In genomic region chr15:75068748-75069147, GRCh38 we compare ENCODE assay signal across 13 cellular contexts. TPM values are rescaled to one million over a fixed set of nuclear protein-coding genes. Genes with fewer than 3 reads are reported as not detected.
DNase-seq lines count a peak whose midpoint lies in the region; ATAC-seq and TF ChIP-seq lines count a peak whose summit lies in the region.
"Had no signal": no experiment of that assay in that cellular context is flagged by ENCODE, and none has a peak within 500 bp of the region (broad histone marks: within the 10 kb centered on the region; RNA-seq: fewer than 3 reads in every experiment).

No MANE protein-coding gene starts in this region.

- CTCF ChIA-PET in activated CD8-positive, alpha-beta memory T cell treated with anti-CD3 and anti-CD28 coated beads, Interleukin-2, amount 10 ng/mL, durations not matched to agents 7 days and 5 days (lab: Charles Lee), result interaction anchor here (1.2 to 4.5 kb wide), 3 partner anchors 26 to 135 kb away, joined by 4 to 38 read pairs (median 5); partner anchors contain the start of gene C15orf39

- no peak overlapping the region; the same call in 1 of the 2 replicates for H3K9ac ChIP-seq in MM.1S (ENCODE audit: low read length)

- no peaks in the 10 kb centered on the region for H3K9me3 ChIP-seq in MM.1S (replicated peaks; ENCODE audit: insufficient read depth, low read length)
- H3K9me3 ChIP-seq in right lobe of liver, result no peaks in the 10 kb centered on the region

- no peak for DNase-seq in activated CD8-positive, alpha-beta memory T cell treated with anti-CD3 and anti-CD28 coated beads, Interleukin-2, amount 10 ng/mL, durations not matched to agents 7 days and 5 days
- DNase-seq in activated CD8-positive, alpha-beta memory T cell treated with anti-CD3 and anti-CD28 coated beads, Interleukin-2, amount 50 U/mL, for 4 hours, result no peak
- DNase-seq in MM.1S (no peak), ureter (ENCODE audit: low spot score) (peak; percentile 15), right lobe of liver (no peak)
- no peak for DNase-seq in stimulated activated CD4-positive, alpha-beta T cell treated with anti-CD3 and anti-CD28 coated beads, Interleukin-2, amount 100 ng/mL, for 24 hours
- DNase-seq: ACHN; CD4-positive, alpha-beta memory T cell; HFFc6; KG1; NCI-H1105; NCI-H1694 treated with DMSO at 0.1 percent for 48 hours had no signal

- H3F3A ChIP-seq in MM.1S (ENCODE audit: insufficient read depth, low read length), result peaks cover 30% of the 10 kb centered on the region

- no peak overlapping the region for H3K4me3 ChIP-seq in MM.1S (ENCODE audit: low read length)
- no peak overlapping the region for H3K4me3 ChIP-seq in right lobe of liver

- H3K79me2 ChIP-seq in MM.1S (ENCODE audit: low read length), result no peaks in the 10 kb centered on the region

- H3K36me3 ChIP-seq in MM.1S (replicated peaks; ENCODE audit: insufficient read depth, low read length) (no peaks in the 10 kb centered on the region), right lobe of liver (no peaks in the 10 kb centered on the region)

- TF ChIP-seq POLR2A in right lobe of liver (IDR thresholded peaks at IDR 0.05), result no peak

- H3K4me2 ChIP-seq in MM.1S (ENCODE audit: low read depth, low read length), result no peak overlapping the region

- no peak overlapping the region for H3K4me3 Mint-ChIP-seq in activated CD8-positive, alpha-beta memory T cell treated with anti-CD3 and anti-CD28 coated beads, Interleukin-2, amount 10 ng/mL, durations not matched to agents 7 days and 5 days
- H3K4me3 Mint-ChIP-seq in dendritic cell treated with granulocyte-macrophage colony-stimulating factor and Interleukin-4, amounts not matched to agents 40 ng/mL and 50 ng/mL, for 4 days, result no peak overlapping the region
- H3K4me3 Mint-ChIP-seq: HFFc6 had no signal

- ATAC-seq in activated CD8-positive, alpha-beta memory T cell treated with anti-CD3 and anti-CD28 coated beads, Interleukin-2, amount 10 ng/mL, durations not matched to agents 7 days and 5 days, result no peak
- no peak for ATAC-seq in right lobe of liver

- H3K36me3 Mint-ChIP-seq in activated CD8-positive, alpha-beta memory T cell treated with anti-CD3 and anti-CD28 coated beads, Interleukin-2, amount 10 ng/mL, durations not matched to agents 7 days and 5 days, result peaks cover 53% of the 10 kb centered on the region
- H3K36me3 Mint-ChIP-seq in dendritic cell treated with granulocyte-macrophage colony-stimulating factor and Interleukin-4, amounts not matched to agents 40 ng/mL and 50 ng/mL, for 4 days (ENCODE audit: low read depth), result no peaks in the 10 kb centered on the region

- no peak for TF ChIP-seq CTCF in MM.1S (IDR thresholded peaks at IDR 0.05; ENCODE audit: low read length)
- no peak for TF ChIP-seq CTCF in right lobe of liver (IDR thresholded peaks at IDR 0.05)

- peaks cover 78% of the 10 kb centered on the region for H3K4me1 ChIP-seq in MM.1S (ENCODE audit: low read length)
- no peaks in the 10 kb centered on the region for H3K4me1 ChIP-seq in right lobe of liver

- peak overlapping the region; percentile 2 for H3K27ac Mint-ChIP-seq in activated CD8-positive, alpha-beta memory T cell treated with anti-CD3 and anti-CD28 coated beads, Interleukin-2, amount 10 ng/mL, durations not matched to agents 7 days and 5 days
- peak overlapping the region; percentile 87 for H3K27ac Mint-ChIP-seq in dendritic cell treated with granulocyte-macrophage colony-stimulating factor and Interleukin-4, amounts not matched to agents 40 ng/mL and 50 ng/mL, for 4 days
- H3K27ac Mint-ChIP-seq: HFFc6 had no signal

- intact Hi-C loops in dendritic cell treated with granulocyte-macrophage colony-stimulating factor and Interleukin-4, amounts not matched to agents 40 ng/mL and 50 ng/mL, for 4 days (cut with micrococcal nuclease), result loop anchor here (5.0 kb wide), 2 partner anchors 36 to 44 kb away; no protein-coding TSS in a partner anchor
- intact Hi-C loops in right lobe of liver (cut with DNase I), result no loop called here

- no peaks in the 10 kb centered on the region for H3K27me3 Mint-ChIP-seq in activated CD8-positive, alpha-beta memory T cell treated with anti-CD3 and anti-CD28 coated beads, Interleukin-2, amount 10 ng/mL, durations not matched to agents 7 days and 5 days
- H3K27me3 Mint-ChIP-seq in dendritic cell treated with granulocyte-macrophage colony-stimulating factor and Interleukin-4, amounts not matched to agents 40 ng/mL and 50 ng/mL, for 4 days, result peaks cover 3% of the 10 kb centered on the region
- H3K27me3 Mint-ChIP-seq: CD4-positive, alpha-beta memory T cell had no signal

- no peaks in the 10 kb centered on the region for H3K9me3 Mint-ChIP-seq in activated CD8-positive, alpha-beta memory T cell treated with anti-CD3 and anti-CD28 coated beads, Interleukin-2, amount 10 ng/mL, durations not matched to agents 7 days and 5 days (ENCODE audit: low read depth)
- H3K9me3 Mint-ChIP-seq in dendritic cell treated with granulocyte-macrophage colony-stimulating factor and Interleukin-4, amounts not matched to agents 40 ng/mL and 50 ng/mL, for 4 days, result no peaks in the 10 kb centered on the region
- H3K9me3 Mint-ChIP-seq: HFFc6 had no signal

- H3K4me1 Mint-ChIP-seq in activated CD8-positive, alpha-beta memory T cell treated with anti-CD3 and anti-CD28 coated beads, Interleukin-2, amount 10 ng/mL, durations not matched to agents 7 days and 5 days, result peaks cover 60% of the 10 kb centered on the region
- peaks cover 94% of the 10 kb centered on the region for H3K4me1 Mint-ChIP-seq in dendritic cell treated with granulocyte-macrophage colony-stimulating factor and Interleukin-4, amounts not matched to agents 40 ng/mL and 50 ng/mL, for 4 days (ENCODE audit: low read depth)

- H3K9me2 ChIP-seq in MM.1S (replicated peaks; ENCODE audit: insufficient read depth, low read length), result no peaks in the 10 kb centered on the region

- peak overlapping the region; percentile 78 for H3K27ac ChIP-seq in MM.1S (ENCODE audit: low read length)
- H3K27ac ChIP-seq in right lobe of liver, result no peak overlapping the region

- no peaks in the 10 kb centered on the region for H4K20me1 ChIP-seq in MM.1S (ENCODE audit: insufficient read depth, low read length)

- H2AFZ ChIP-seq in MM.1S (ENCODE audit: low read length), result no peak overlapping the region

- H3K27me3 ChIP-seq in MM.1S (replicated peaks; ENCODE audit: insufficient read depth, low read length) (no peaks in the 10 kb centered on the region), right lobe of liver (no peaks in the 10 kb centered on the region)

RNA-seq across cellular contexts. Expression of gene PPCDC, which starts 45.4 kb away (rescaled TPM):
- total RNA-seq in activated CD8-positive, alpha-beta memory T cell treated with anti-CD3 and anti-CD28 coated beads, Interleukin-2, amount 10 ng/mL, durations not matched to agents 7 days and 5 days, result 10 to 100 TPM; 36.3 to 36.7 TPM
- 23.4 TPM for total RNA-seq in ureter
- total RNA-seq in right lobe of liver, result 10 to 100 TPM in 2 of 6 experiments, 1 to 10 TPM in 4; 5.9 to 21.5 (median 8.3) TPM
